ENCODE assay signal across 17 cellular contexts in genomic region chr9:137905740-137906139, GRCh38. TPM values are rescaled to one million over a fixed set of nuclear protein-coding genes. Genes with fewer than 3 reads are reported as not detected.
"Had no signal": no experiment of that assay in that cellular context is flagged by ENCODE, and none has a peak within 500 bp of the region (broad histone marks: within the 10 kb centered on the region; RNA-seq: fewer than 3 reads in every experiment).

No MANE protein-coding gene starts in this region.

- H3K4me1 ChIP-seq: esophagus muscularis mucosa, gastrocnemius medialis, heart right ventricle, left ventricle myocardium inferior, lower lobe of right lung had no signal

- H3K4me1 Mint-ChIP-seq: naive thymus-derived CD4-positive, alpha-beta T cell; nephron progenitor cell had no signal

- H3K36me3 Mint-ChIP-seq: naive thymus-derived CD4-positive, alpha-beta T cell had no signal

- H3K27ac ChIP-seq: epithelial cell of prostate, esophagus muscularis mucosa, gastrocnemius medialis, heart right ventricle, left ventricle myocardium inferior, lower lobe of right lung, neutrophil had no signal

- H3K4me3 ChIP-seq: esophagus muscularis mucosa, gastrocnemius medialis, heart right ventricle, left ventricle myocardium inferior, lower lobe of right lung, smooth muscle cell had no signal

- H3K9me3 ChIP-seq: lower lobe of right lung, neutrophil had no signal

- H3K4me3 Mint-ChIP-seq: effector memory CD8-positive, alpha-beta T cell; naive thymus-derived CD4-positive, alpha-beta T cell; nephron progenitor cell had no signal

- H3K4me2 ChIP-seq: smooth muscle cell had no signal

- H3K9me3 Mint-ChIP-seq: effector memory CD8-positive, alpha-beta T cell had no signal

- H3K36me3 ChIP-seq: esophagus muscularis mucosa, gastrocnemius medialis, heart right ventricle, left ventricle myocardium inferior, lower lobe of right lung, neutrophil had no signal

- ATAC-seq: effector memory CD8-positive, alpha-beta T cell; gastrocnemius medialis; heart right ventricle; left cardiac atrium; lower lobe of right lung; naive thymus-derived CD4-positive, alpha-beta T cell had no signal

- H3K27ac Mint-ChIP-seq: effector memory CD8-positive, alpha-beta T cell; naive thymus-derived CD4-positive, alpha-beta T cell had no signal

- DNase-seq: effector memory CD8-positive, alpha-beta T cell; gastrocnemius medialis; heart right ventricle; hypothalamus; kidney; left cardiac atrium; left ventricle myocardium inferior; lower lobe of right lung; naive thymus-derived CD4-positive, alpha-beta T cell; nephron progenitor cell; stimulated activated CD4-positive, alpha-beta T cell treated with anti-CD3 and anti-CD28 coated beads, Interleukin-2, amount 100 ng/mL, for 48 hours; stimulated activated naive CD4-positive, alpha-beta T cell treated with Interleukin-2 at 50 U/mL for 16 hours had no signal

RNA-seq across cellular contexts. Expression of gene CACNA1B, which starts 28.2 kb away (rescaled TPM):
- total RNA-seq: mesenteric fat pad had no signal
- polyA plus RNA-seq: naive thymus-derived CD4-positive, alpha-beta T cell had no signal
